24 cellular contexts compared by ENCODE assay signal in the genomic region with DNA sequence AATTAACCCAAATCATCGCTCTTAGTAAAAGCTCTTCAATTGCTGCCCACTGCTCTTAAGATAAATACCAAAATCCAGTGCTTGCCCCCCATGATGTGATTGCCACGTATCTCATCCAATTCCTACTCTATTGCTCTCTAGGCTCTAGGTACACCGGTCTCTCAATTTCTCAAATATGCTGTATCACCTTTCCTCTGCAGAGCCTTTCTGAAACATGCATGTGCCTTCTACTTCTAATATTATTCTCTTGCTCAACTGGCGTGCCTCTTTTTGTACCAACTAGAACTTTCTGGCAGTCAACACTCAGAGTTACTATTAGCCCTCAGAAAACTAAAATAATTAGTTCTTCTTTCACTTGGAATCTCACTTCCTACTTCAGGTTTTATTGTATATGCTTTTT.
"Had no signal": no experiment of that assay in that cellular context is flagged by ENCODE, and none has a peak within 500 bp of the region (broad histone marks: within the 10 kb centered on the region; RNA-seq: fewer than 3 reads in every experiment).

No MANE protein-coding gene starts in this region.

- H3K36me3 Mint-ChIP-seq: activated naive CD8-positive, alpha-beta T cell treated with anti-CD3 and anti-CD28 coated beads, Interleukin-2, amount 10 ng/mL, durations not matched to agents 7 days and 5 days; memory B cell; stimulated activated memory B cell treated with anti-CD40 and anti-IgM and Interleukin-4, amounts not matched to agents 10 μg/mL and 1 μg/mL and 100 μg/mL, for 72 hours had no signal

- H3K4me1 Mint-ChIP-seq: activated CD4-positive, alpha-beta T cell treated with anti-CD3 and anti-CD28 coated beads for 36 hours; activated naive CD8-positive, alpha-beta T cell treated with anti-CD3 and anti-CD28 coated beads, Interleukin-2, amount 10 ng/mL, durations not matched to agents 7 days and 5 days had no signal

- DNase-seq: activated CD4-positive, alpha-beta T cell treated with anti-CD3 and anti-CD28 coated beads for 36 hours; activated CD4-positive, alpha-beta T cell treated with anti-CD3 and anti-CD28 coated beads, Interleukin-2, amount 50 U/mL, for 4 hours; activated CD8-positive, alpha-beta memory T cell treated with anti-CD3 and anti-CD28 coated beads, Interleukin-2, amount 50 U/mL, for 48 hours; activated effector memory CD4-positive, alpha-beta T cell treated with Interleukin-2 at 50 U/mL for 16 hours; activated naive CD4-positive, alpha-beta T cell treated with anti-CD3 and anti-CD28 coated beads for 36 hours; activated naive CD8-positive, alpha-beta T cell treated with anti-CD3 and anti-CD28 coated beads, Interleukin-2, amount 10 ng/mL, durations not matched to agents 7 days and 5 days; activated T-cell treated with anti-CD3 and anti-CD28 coated beads, Interleukin-2, amount 50 U/mL, for 4 hours; amniotic stem cell; effector CD4-positive, alpha-beta T cell; head of caudate nucleus; hypothalamus; mucosa of descending colon; nucleus accumbens; posterior cingulate gyrus; small intestine; stimulated activated CD4-positive, alpha-beta T cell treated with anti-CD3 and anti-CD28 coated beads, Interleukin-2, amount 100 ng/mL, for 24 hours; transverse colon had no signal

- H3K9me3 ChIP-seq: mucosa of descending colon, transverse colon had no signal

- H3K27me3 Mint-ChIP-seq: dendritic cell treated with granulocyte-macrophage colony-stimulating factor and Interleukin-4, amounts not matched to agents 40 ng/mL and 50 ng/mL, for 4 days had no signal

- H3K4me3 ChIP-seq: cardiac muscle cell, mucosa of descending colon, transverse colon had no signal

- H3K27ac Mint-ChIP-seq: activated CD4-positive, alpha-beta T cell treated with anti-CD3 and anti-CD28 coated beads for 36 hours; activated naive CD4-positive, alpha-beta T cell treated with anti-CD3 and anti-CD28 coated beads for 36 hours; activated naive CD8-positive, alpha-beta T cell treated with anti-CD3 and anti-CD28 coated beads, Interleukin-2, amount 10 ng/mL, durations not matched to agents 7 days and 5 days; dendritic cell treated with granulocyte-macrophage colony-stimulating factor and Interleukin-4, amounts not matched to agents 40 ng/mL and 50 ng/mL, for 4 days; memory B cell; stimulated activated memory B cell treated with anti-CD40 and anti-IgM and Interleukin-4, amounts not matched to agents 10 μg/mL and 1 μg/mL and 100 μg/mL, for 72 hours had no signal

- ATAC-seq: activated CD4-positive, alpha-beta T cell treated with anti-CD3 and anti-CD28 coated beads for 36 hours; activated T-cell treated with anti-CD3 and anti-CD28 coated beads, Interleukin-2, amount 50 U/mL, for 4 hours; foreskin keratinocyte; mucosa of descending colon; sciatic nerve; stimulated activated memory B cell treated with anti-CD40 and anti-IgM and Interleukin-4, amounts not matched to agents 10 μg/mL and 1 μg/mL and 100 μg/mL, for 72 hours had no signal

- H3K27me3 ChIP-seq: cardiac muscle cell, foreskin keratinocyte, transverse colon had no signal

- H3K27ac ChIP-seq: foreskin keratinocyte, transverse colon, VCaP had no signal

- H3K9me3 Mint-ChIP-seq: activated naive CD4-positive, alpha-beta T cell treated with anti-CD3 and anti-CD28 coated beads for 36 hours; activated naive CD8-positive, alpha-beta T cell treated with anti-CD3 and anti-CD28 coated beads, Interleukin-2, amount 10 ng/mL, durations not matched to agents 7 days and 5 days; activated T-cell treated with anti-CD3 and anti-CD28 coated beads, Interleukin-2, amount 50 U/mL, for 4 hours; dendritic cell treated with granulocyte-macrophage colony-stimulating factor and Interleukin-4, amounts not matched to agents 40 ng/mL and 50 ng/mL, for 4 days; memory B cell; stimulated activated memory B cell treated with anti-CD40 and anti-IgM and Interleukin-4, amounts not matched to agents 10 μg/mL and 1 μg/mL and 100 μg/mL, for 72 hours had no signal

- H3K36me3 ChIP-seq: cardiac muscle cell, transverse colon had no signal

- H3K4me3 Mint-ChIP-seq: activated CD4-positive, alpha-beta T cell treated with anti-CD3 and anti-CD28 coated beads for 36 hours; activated naive CD4-positive, alpha-beta T cell treated with anti-CD3 and anti-CD28 coated beads for 36 hours; activated naive CD8-positive, alpha-beta T cell treated with anti-CD3 and anti-CD28 coated beads, Interleukin-2, amount 10 ng/mL, durations not matched to agents 7 days and 5 days; activated T-cell treated with anti-CD3 and anti-CD28 coated beads, Interleukin-2, amount 50 U/mL, for 4 hours; dendritic cell treated with granulocyte-macrophage colony-stimulating factor and Interleukin-4, amounts not matched to agents 40 ng/mL and 50 ng/mL, for 4 days; memory B cell; stimulated activated memory B cell treated with anti-CD40 and anti-IgM and Interleukin-4, amounts not matched to agents 10 μg/mL and 1 μg/mL and 100 μg/mL, for 72 hours had no signal
